7 cellular contexts compared by ENCODE assay signal in genomic region chr5:174935854-174936474, GRCh38.
DNase-seq lines count a peak whose midpoint lies in the region; ATAC-seq and TF ChIP-seq lines count a peak whose summit lies in the region.

No MANE protein-coding gene starts in this region.

- H3K4me3 ChIP-seq in SJSA1 (no peak overlapping the region), astrocyte of the cerebellum (ENCODE audit: low read depth, low read length) (no peak overlapping the region)

- H3K4me1 ChIP-seq in SJSA1 (replicated peaks): no peaks in the 10 kb centered on the region

- H3K27me3 ChIP-seq in SJSA1 (replicated peaks): no peaks in the 10 kb centered on the region

- TF ChIP-seq CTCF in astrocyte of the cerebellum (IDR thresholded peaks at IDR 0.05; ENCODE audit: low read depth, low read length, missing control alignments): peak; percentile 97

- H3K27ac ChIP-seq in SJSA1: no peak overlapping the region

- in situ Hi-C loops in astrocyte of the cerebellum (cut with HindIII; ENCODE audit: low sequenced_read_pairs): loop anchor here (25.0 kb wide), 1 partner anchor 501 kb away; the partner anchor contains the start of gene DRD1

- DNase-seq in EL (peak; percentile 49), SJSA1 (ENCODE audit: low read depth in 1 of 2, low spot score in 2 of 2) (peak; percentile 53 to 67), astrocyte of the cerebellum (ENCODE audit: low read depth) (peak; percentile 40), iPS DF 19.7 (ENCODE audit: low read depth, low spot score) (peak; percentile 33)
- DNase-seq in stimulated activated CD4-positive, alpha-beta T cell treated with anti-CD3 and anti-CD28 coated beads, Interleukin-12 subunit alpha, Interleukin-12 subunit beta, amount 100 ng/mL, for 4 hours: peak; percentile 27
- DNase-seq in effector CD4-positive, alpha-beta T cell: no peak

- no peaks in the 10 kb centered on the region for H3K9me3 ChIP-seq in SJSA1 (replicated peaks)

- ATAC-seq in HG03159 (IDR thresholded peaks at IDR 0.05; ENCODE audit: unreplicated experiment): peak; percentile 67

- no peaks in the 10 kb centered on the region for H3K36me3 ChIP-seq in SJSA1
